In genomic region chr14:39203659-39204606, GRCh38 we compare ENCODE assay signal across 1 cellular context.
TF ChIP-seq lines count a peak whose summit lies in the region.

No MANE protein-coding gene starts in this region.

TF ChIP-seq in HepG2, 621 proteins besides CTCF, POLR2A, EP300 and RAD21 (continued from another document and continues in another):
- TF ChIP-seq, protein P1, sequence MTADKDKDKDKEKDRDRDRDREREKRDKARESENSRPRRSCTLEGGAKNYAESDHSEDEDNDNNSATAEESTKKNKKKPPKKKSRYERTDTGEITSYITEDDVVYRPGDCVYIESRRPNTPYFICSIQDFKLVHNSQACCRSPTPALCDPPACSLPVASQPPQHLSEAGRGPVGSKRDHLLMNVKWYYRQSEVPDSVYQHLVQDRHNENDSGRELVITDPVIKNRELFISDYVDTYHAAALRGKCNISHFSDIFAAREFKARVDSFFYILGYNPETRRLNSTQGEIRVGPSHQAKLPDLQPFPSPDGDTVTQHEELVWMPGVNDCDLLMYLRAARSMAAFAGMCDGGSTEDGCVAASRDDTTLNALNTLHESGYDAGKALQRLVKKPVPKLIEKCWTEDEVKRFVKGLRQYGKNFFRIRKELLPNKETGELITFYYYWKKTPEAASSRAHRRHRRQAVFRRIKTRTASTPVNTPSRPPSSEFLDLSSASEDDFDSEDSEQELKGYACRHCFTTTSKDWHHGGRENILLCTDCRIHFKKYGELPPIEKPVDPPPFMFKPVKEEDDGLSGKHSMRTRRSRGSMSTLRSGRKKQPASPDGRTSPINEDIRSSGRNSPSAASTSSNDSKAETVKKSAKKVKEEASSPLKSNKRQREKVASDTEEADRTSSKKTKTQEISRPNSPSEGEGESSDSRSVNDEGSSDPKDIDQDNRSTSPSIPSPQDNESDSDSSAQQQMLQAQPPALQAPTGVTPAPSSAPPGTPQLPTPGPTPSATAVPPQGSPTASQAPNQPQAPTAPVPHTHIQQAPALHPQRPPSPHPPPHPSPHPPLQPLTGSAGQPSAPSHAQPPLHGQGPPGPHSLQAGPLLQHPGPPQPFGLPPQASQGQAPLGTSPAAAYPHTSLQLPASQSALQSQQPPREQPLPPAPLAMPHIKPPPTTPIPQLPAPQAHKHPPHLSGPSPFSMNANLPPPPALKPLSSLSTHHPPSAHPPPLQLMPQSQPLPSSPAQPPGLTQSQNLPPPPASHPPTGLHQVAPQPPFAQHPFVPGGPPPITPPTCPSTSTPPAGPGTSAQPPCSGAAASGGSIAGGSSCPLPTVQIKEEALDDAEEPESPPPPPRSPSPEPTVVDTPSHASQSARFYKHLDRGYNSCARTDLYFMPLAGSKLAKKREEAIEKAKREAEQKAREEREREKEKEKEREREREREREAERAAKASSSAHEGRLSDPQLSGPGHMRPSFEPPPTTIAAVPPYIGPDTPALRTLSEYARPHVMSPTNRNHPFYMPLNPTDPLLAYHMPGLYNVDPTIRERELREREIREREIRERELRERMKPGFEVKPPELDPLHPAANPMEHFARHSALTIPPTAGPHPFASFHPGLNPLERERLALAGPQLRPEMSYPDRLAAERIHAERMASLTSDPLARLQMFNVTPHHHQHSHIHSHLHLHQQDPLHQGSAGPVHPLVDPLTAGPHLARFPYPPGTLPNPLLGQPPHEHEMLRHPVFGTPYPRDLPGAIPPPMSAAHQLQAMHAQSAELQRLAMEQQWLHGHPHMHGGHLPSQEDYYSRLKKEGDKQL (CRISPR knock-in tag; IDR thresholded peaks at IDR 0.05; ENCODE audit: low read depth): no peak
- TF ChIP-seq, protein P2, sequence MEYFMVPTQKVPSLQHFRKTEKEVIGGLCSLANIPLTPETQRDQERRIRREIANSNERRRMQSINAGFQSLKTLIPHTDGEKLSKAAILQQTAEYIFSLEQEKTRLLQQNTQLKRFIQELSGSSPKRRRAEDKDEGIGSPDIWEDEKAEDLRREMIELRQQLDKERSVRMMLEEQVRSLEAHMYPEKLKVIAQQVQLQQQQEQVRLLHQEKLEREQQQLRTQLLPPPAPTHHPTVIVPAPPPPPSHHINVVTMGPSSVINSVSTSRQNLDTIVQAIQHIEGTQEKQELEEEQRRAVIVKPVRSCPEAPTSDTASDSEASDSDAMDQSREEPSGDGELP (IDR thresholded peaks at IDR 0.05; ENCODE audit: borderline replicate concordance, low read depth): peak; percentile 1; the same call in 1 of the 2 replicates
- TF ChIP-seq FOXA1 (IDR thresholded peaks at IDR 0.05): no peak
- peak; percentile 55; the same call in 1 of the 2 replicates for TF ChIP-seq FOXA1 (CRISPR knock-in tag; IDR thresholded peaks at IDR 0.05)
- no peak for TF ChIP-seq GPBP1L1 (CRISPR knock-in tag; IDR thresholded peaks at IDR 0.05)
- TF ChIP-seq NBN (conservative IDR thresholded peaks at IDR 0.05): no peak
- no peak for TF ChIP-seq ARID4A (CRISPR knock-in tag; IDR thresholded peaks at IDR 0.05; ENCODE audit: borderline replicate concordance)
- TF ChIP-seq, protein P3, sequence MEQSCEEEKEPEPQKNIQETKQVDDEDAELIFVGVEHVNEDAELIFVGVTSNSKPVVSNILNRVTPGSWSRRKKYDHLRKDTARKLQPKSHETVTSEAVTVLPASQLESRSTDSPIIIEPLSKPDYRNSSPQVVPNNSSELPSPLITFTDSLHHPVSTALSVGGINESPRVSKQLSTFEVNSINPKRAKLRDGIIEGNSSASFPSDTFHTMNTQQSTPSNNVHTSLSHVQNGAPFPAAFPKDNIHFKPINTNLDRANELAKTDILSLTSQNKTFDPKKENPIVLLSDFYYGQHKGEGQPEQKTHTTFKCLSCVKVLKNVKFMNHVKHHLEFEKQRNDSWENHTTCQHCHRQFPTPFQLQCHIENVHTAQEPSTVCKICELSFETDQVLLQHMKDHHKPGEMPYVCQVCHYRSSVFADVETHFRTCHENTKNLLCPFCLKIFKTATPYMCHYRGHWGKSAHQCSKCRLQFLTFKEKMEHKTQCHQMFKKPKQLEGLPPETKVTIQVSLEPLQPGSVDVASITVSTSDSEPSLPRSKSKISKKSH (CRISPR knock-in tag; IDR thresholded peaks at IDR 0.05; ENCODE audit: borderline replicate concordance): 0 out of 2 replicates have a peak, but pooled peaks have one; percentile 58
- TF ChIP-seq, protein P4, sequence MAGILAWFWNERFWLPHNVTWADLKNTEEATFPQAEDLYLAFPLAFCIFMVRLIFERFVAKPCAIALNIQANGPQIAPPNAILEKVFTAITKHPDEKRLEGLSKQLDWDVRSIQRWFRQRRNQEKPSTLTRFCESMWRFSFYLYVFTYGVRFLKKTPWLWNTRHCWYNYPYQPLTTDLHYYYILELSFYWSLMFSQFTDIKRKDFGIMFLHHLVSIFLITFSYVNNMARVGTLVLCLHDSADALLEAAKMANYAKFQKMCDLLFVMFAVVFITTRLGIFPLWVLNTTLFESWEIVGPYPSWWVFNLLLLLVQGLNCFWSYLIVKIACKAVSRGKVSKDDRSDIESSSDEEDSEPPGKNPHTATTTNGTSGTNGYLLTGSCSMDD (CRISPR knock-in tag; IDR thresholded peaks at IDR 0.05): no peak
- no peak for TF ChIP-seq ZFP36L1 (CRISPR knock-in tag; IDR thresholded peaks at IDR 0.05)
- no peak for TF ChIP-seq ZNF530 (CRISPR knock-in tag; IDR thresholded peaks at IDR 0.05; ENCODE audit: low read depth)
- no peak for TF ChIP-seq SMARCC2 (IDR thresholded peaks at IDR 0.05)
- TF ChIP-seq AGO1 (IDR thresholded peaks at IDR 0.05; ENCODE audit: low read depth, low read length, poor library complexity, severe bottlenecking): no peak
- peak; percentile 52; the same call in 1 of the 2 replicates for TF ChIP-seq HIC2 (CRISPR knock-in tag; IDR thresholded peaks at IDR 0.05; ENCODE audit: low read depth)
- no peak for TF ChIP-seq NAIF1 (CRISPR knock-in tag; IDR thresholded peaks at IDR 0.05; ENCODE audit: borderline replicate concordance)
- TF ChIP-seq TFE3 (CRISPR knock-in tag; IDR thresholded peaks at IDR 0.05): no peak
- no peak for TF ChIP-seq GRHL1 (CRISPR knock-in tag; conservative IDR thresholded peaks at IDR 0.05)
- no peak for TF ChIP-seq ZNF780A (CRISPR knock-in tag; IDR thresholded peaks at IDR 0.05)
- TF ChIP-seq ZNF652 (CRISPR knock-in tag; IDR thresholded peaks at IDR 0.05; ENCODE audit: borderline replicate concordance, low read depth): no peak
- TF ChIP-seq TERF1 (CRISPR knock-in tag; IDR thresholded peaks at IDR 0.05): no peak
- no peak for TF ChIP-seq ZFAT (CRISPR knock-in tag; conservative IDR thresholded peaks at IDR 0.05)
- no peak for TF ChIP-seq TCF7L2 (IDR thresholded peaks at IDR 0.05; ENCODE audit: low read depth, low read length)
- no peak for TF ChIP-seq IRF2 (CRISPR knock-in tag; IDR thresholded peaks at IDR 0.05)
- TF ChIP-seq NCOA1 (CRISPR knock-in tag; IDR thresholded peaks at IDR 0.05): no peak
- TF ChIP-seq SRY (CRISPR knock-in tag; IDR thresholded peaks at IDR 0.05): no peak
- TF ChIP-seq KLF15 (CRISPR knock-in tag; IDR thresholded peaks at IDR 0.05; ENCODE audit: borderline replicate concordance): no peak
- TF ChIP-seq, protein P5, sequence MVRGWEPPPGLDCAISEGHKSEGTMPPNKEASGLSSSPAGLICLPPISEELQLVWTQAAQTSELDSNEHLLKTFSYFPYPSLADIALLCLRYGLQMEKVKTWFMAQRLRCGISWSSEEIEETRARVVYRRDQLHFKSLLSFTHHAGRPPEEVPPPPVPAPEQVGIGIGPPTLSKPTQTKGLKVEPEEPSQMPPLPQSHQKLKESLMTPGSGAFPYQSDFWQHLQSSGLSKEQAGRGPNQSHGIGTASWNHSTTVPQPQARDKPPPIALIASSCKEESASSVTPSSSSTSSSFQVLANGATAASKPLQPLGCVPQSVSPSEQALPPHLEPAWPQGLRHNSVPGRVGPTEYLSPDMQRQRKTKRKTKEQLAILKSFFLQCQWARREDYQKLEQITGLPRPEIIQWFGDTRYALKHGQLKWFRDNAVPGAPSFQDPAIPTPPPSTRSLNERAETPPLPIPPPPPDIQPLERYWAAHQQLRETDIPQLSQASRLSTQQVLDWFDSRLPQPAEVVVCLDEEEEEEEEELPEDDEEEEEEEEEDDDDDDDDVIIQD (CRISPR knock-in tag; IDR thresholded peaks at IDR 0.05; ENCODE audit: low read depth): no peak
- no peak for TF ChIP-seq ZBTB7A (CRISPR knock-in tag; IDR thresholded peaks at IDR 0.05)
- no peak for TF ChIP-seq SIX1 (CRISPR knock-in tag; IDR thresholded peaks at IDR 0.05; ENCODE audit: borderline replicate concordance)
- TF ChIP-seq ZNF430 (CRISPR knock-in tag; IDR thresholded peaks at IDR 0.05): no peak
- no peak for TF ChIP-seq ZNF296 (CRISPR knock-in tag; conservative IDR thresholded peaks at IDR 0.05)
- no peak for TF ChIP-seq ZNF180 (CRISPR knock-in tag; IDR thresholded peaks at IDR 0.05; ENCODE audit: borderline replicate concordance, low read depth)
- no peak for TF ChIP-seq ZNF713 (CRISPR knock-in tag; IDR thresholded peaks at IDR 0.05)
- no peak for TF ChIP-seq ZNF253 (CRISPR knock-in tag; IDR thresholded peaks at IDR 0.05; ENCODE audit: borderline replicate concordance)
- 0 out of 2 replicates have a peak, but pooled peaks have one; percentile 13 for TF ChIP-seq ZNF614 (CRISPR knock-in tag; IDR thresholded peaks at IDR 0.05; ENCODE audit: borderline replicate concordance)
